In genomic region chr7:105521731-105522458, GRCh38 we compare ENCODE assay signal across 8 cellular contexts. TPM values are rescaled to one million over a fixed set of nuclear protein-coding genes. Genes with fewer than 3 reads are reported as not detected.
A peak's percentile ranks its signal among the peaks of the same experiment; 100 is the strongest.
DNase-seq lines count a peak whose midpoint lies in the region; ATAC-seq and TF ChIP-seq lines count a peak whose summit lies in the region.

TSS of gene PUS7 (minus strand) at chr7:105522271. CDS start at chr7:105508512, 13,759 bp downstream.

- H3K27me3 ChIP-seq in Peyer's patch (no peaks in the 10 kb centered on the region), fibroblast of lung (ENCODE audit: control insufficient read depth, insufficient read depth, low read length) (no peaks in the 10 kb centered on the region)

- H3K27ac ChIP-seq in Peyer's patch, result peak within 1 kb of the TSS; percentile 71 to 91 (median 88)
- peak within 1 kb of the TSS; percentile 90 for H3K27ac ChIP-seq in fibroblast of lung (ENCODE audit: insufficient read depth, low read length)

- H3K4me1 Mint-ChIP-seq in natural killer cell, result peaks cover 5 to 17% of the 10 kb centered on the region in 2 donors

- ATAC-seq in GM21723 (IDR thresholded peaks at IDR 0.05; ENCODE audit: unreplicated experiment) (peak; percentile 87), natural killer cell (peak; percentile 96 to 97 (median 97))

- TF ChIP-seq CTCF in Peyer's patch (IDR thresholded peaks at IDR 0.05), result peak in 1 of 6 experiments; percentile 16
- no peak for TF ChIP-seq CTCF in fibroblast of lung (conservative IDR thresholded peaks at IDR 0.05 in 1 of 2, IDR thresholded peaks at IDR 0.05 in 1 of 2; ENCODE audit: low read depth in 1 of 2, low read length in 2 of 2)
- TF ChIP-seq CTCF in natural killer cell (IDR thresholded peaks at IDR 0.05), result no peak

- no peaks in the 10 kb centered on the region for H3K27me3 Mint-ChIP-seq in natural killer cell (ENCODE audit: low read depth in 2 of 2)

- H3K9ac ChIP-seq in fibroblast of lung (ENCODE audit: insufficient read depth, low read length), result peak within 1 kb of the TSS; percentile 81

- peak within 1 kb of the TSS; percentile 62 to 83 (median 73) for H3K4me3 ChIP-seq in Peyer's patch
- peak within 1 kb of the TSS; percentile 65 to 74 (median 70) for H3K4me3 ChIP-seq in fibroblast of lung (replicated peaks in 1 of 4; ENCODE audit: control extremely low read depth in 1 of 4, insufficient read depth in 1 of 4, low read depth in 3 of 4, low read length in 4 of 4)

- H4K20me1 ChIP-seq in fibroblast of lung (ENCODE audit: control insufficient read depth, extremely low read depth, insufficient read depth, low read length), result no peaks in the 10 kb centered on the region

- peak; percentile 43 to 56 for TF ChIP-seq POLR2A in Peyer's patch (IDR thresholded peaks at IDR 0.05)

- peak within 1 kb of the TSS; percentile 95 for H3K4me3 Mint-ChIP-seq in natural killer cell

- H3K36me3 ChIP-seq in Peyer's patch (no peaks in the 10 kb centered on the region), fibroblast of lung (ENCODE audit: control insufficient read depth, insufficient read depth, low read length) (no peaks in the 10 kb centered on the region)

- H3K4me2 ChIP-seq in fibroblast of lung (ENCODE audit: extremely low read depth, insufficient read depth, low read length), result peak within 1 kb of the TSS; percentile 89

- peak within 1 kb of the TSS; percentile 99 for H2AFZ ChIP-seq in fibroblast of lung (ENCODE audit: low read length)

- H3K9me3 ChIP-seq in Peyer's patch (no peaks in the 10 kb centered on the region), fibroblast of lung (ENCODE audit: control insufficient read depth, insufficient read depth, low read depth, low read length) (no peaks in the 10 kb centered on the region)

- no peaks in the 10 kb centered on the region for H3K9me3 Mint-ChIP-seq in natural killer cell

- H3K4me1 ChIP-seq in Peyer's patch (peaks cover 0 to 10% (median 0%) of the 10 kb centered on the region in 4 donors), fibroblast of lung (ENCODE audit: control insufficient read depth, extremely low read depth, insufficient read depth, low read length) (peaks cover 2% of the 10 kb centered on the region)

- H3K79me2 ChIP-seq in fibroblast of lung (ENCODE audit: control insufficient read depth, insufficient read depth, low read length), result peaks cover 26% of the 10 kb centered on the region

- DNase-seq in DMS79 (lab: John Stamatoyannopoulos, UW) (peak; percentile 78), KG1 (lab: John Stamatoyannopoulos, UW) (peak; percentile 31), Peyer's patch (peak; percentile 82 to 94 (median 94)), fibroblast of lung (ENCODE audit: low read depth in 2 of 2) (peak; percentile 86 to 88), natural killer cell (peak; percentile 65)
- peak; percentile 61 to 70 for DNase-seq in activated T-helper 1 cell treated with anti-CD3 and anti-CD28 coated beads, Interleukin-2, amount 50 U/mL, for 16 hours (ENCODE audit: low read depth in 1 of 2, low spot score in 1 of 2)
- DNase-seq in stimulated activated naive CD4-positive, alpha-beta T cell (lab: John Stamatoyannopoulos, UW), result peak; percentile 48 to 81 (median 70)

- intact Hi-C loops in natural killer cell (cut with micrococcal nuclease), result no loop called here

- H3K27ac Mint-ChIP-seq in natural killer cell, result peak within 1 kb of the TSS; percentile 67 to 87

- H3K36me3 Mint-ChIP-seq in natural killer cell, result no peaks in the 10 kb centered on the region

RNA-seq across cellular contexts. Expression of gene PUS7, which starts in this region (rescaled TPM):
- total RNA-seq in Peyer's patch, result 10 to 100 TPM in 1 of 4 donors, 1 to 10 TPM in 3; 4.2 to 25.6 (median 7.1) TPM
- total RNA-seq in fibroblast of lung, result 8.8 and 14.9 TPM in 2 replicates
- polyA plus RNA-seq in fibroblast of lung, result 14.6 and 16.0 TPM in 2 replicates
- 7.5 and 8.9 TPM in 2 replicates for polyA plus RNA-seq in fibroblast of lung (2012)
- 0.82 and 1.1 TPM in 2 replicates for polyA minus RNA-seq in fibroblast of lung (ENCODE audit: low replicate concordance)
- total RNA-seq in natural killer cell, result 1 to 10 TPM; 2.2 to 3.5 (median 3.4) TPM

Comparison
In these comparisons a context has a peak if more than half of its experiments do, and no peak if none do; other contexts are left out.
1. Peak in every context shown above with its lines: DNase-seq, ATAC-seq, H3K4me3 ChIP-seq and H3K27ac ChIP-seq.
2. DNase-seq: peak in every context shown above with its lines; median percentile 94 in Peyer's patch; 87 in fibroblast of lung; 78 in DMS79; 70 in stimulated activated naive CD4-positive, alpha-beta T cell; 66 in activated T-helper 1 cell treated with anti-CD3 and anti-CD28 coated beads, Interleukin-2, amount 50 U/mL, for 16 hours; 65 in natural killer cell; 31 in KG1.